In genomic region chr5:1002836-1003235, GRCh38 we compare ENCODE assay signal across 14 cellular contexts. TPM values are rescaled to one million over a fixed set of nuclear protein-coding genes. Genes with fewer than 3 reads are reported as not detected.
DNase-seq lines count a peak whose midpoint lies in the region; TF ChIP-seq lines count a peak whose summit lies in the region.
"Had no signal": no experiment of that assay in that cellular context is flagged by ENCODE, and none has a peak within 500 bp of the region (broad histone marks: within the 10 kb centered on the region; RNA-seq: fewer than 3 reads in every experiment).

No MANE protein-coding gene starts in this region.

- H4K20me1 ChIP-seq in Loucy (ENCODE audit: insufficient read depth, low read length, poor library complexity, severe bottlenecking) = no peaks in the 10 kb centered on the region

- H3K4me1 ChIP-seq in Loucy (ENCODE audit: insufficient read depth, low read length, poor library complexity, severe bottlenecking) = peaks cover 36% of the 10 kb centered on the region
- peaks cover 18% of the 10 kb centered on the region for H3K4me1 ChIP-seq in testis

- H3K4me3 ChIP-seq in Loucy (ENCODE audit: low read length, poor library complexity, severe bottlenecking) (no peak overlapping the region), testis (no peak overlapping the region)

- intact Hi-C loops in testis (cut with DNase I; ENCODE audit: low total_unique reads) = no loop called here

- H3K27me3 ChIP-seq in Loucy (ENCODE audit: insufficient read depth, low read length, poor library complexity, severe bottlenecking) (no peaks in the 10 kb centered on the region), testis (no peaks in the 10 kb centered on the region)

- H3K4me2 ChIP-seq in Loucy (ENCODE audit: low read depth, low read length, poor library complexity, severe bottlenecking) = peak overlapping the region; percentile 77

- no peak for TF ChIP-seq POLR2A in testis (IDR thresholded peaks at IDR 0.05)

- no peaks in the 10 kb centered on the region for H3K9me2 ChIP-seq in Loucy (replicated peaks; ENCODE audit: low read depth, low read length)

- 93 to 95% methylated on average over 13 of the region's 13 CpGs for WGBS in testis, 2 donors

- H3K27ac ChIP-seq in testis = no peak overlapping the region

- H3K36me3 ChIP-seq in Loucy (ENCODE audit: insufficient read depth, low read length) (no peaks in the 10 kb centered on the region), testis (ENCODE audit: low read depth, missing control alignments) (no peaks in the 10 kb centered on the region)

- TF ChIP-seq CTCF in Loucy (conservative IDR thresholded peaks at IDR 0.05; ENCODE audit: low read length) (no peak), testis (IDR thresholded peaks at IDR 0.05) (no peak)

- H3K9me3 ChIP-seq in Loucy (ENCODE audit: insufficient read depth, low read depth, low read length) (no peaks in the 10 kb centered on the region), testis (no peaks in the 10 kb centered on the region)

- H3F3A ChIP-seq in Loucy (ENCODE audit: low read depth) = 0 out of 2 replicates have a peak, but pooled peaks cover 3% of the 10 kb centered on the region

- no peak overlapping the region for H2AFZ ChIP-seq in Loucy (ENCODE audit: low read length)

- DNase-seq in activated CD8-positive, alpha-beta memory T cell treated with anti-CD3 and anti-CD28 coated beads, Interleukin-2, amount 50 U/mL, for 48 hours = peak; percentile 46
- no peak for DNase-seq in activated CD8-positive, alpha-beta memory T cell treated with anti-CD3 and anti-CD28 coated beads, Interleukin-2, amount 50 U/mL, for 4 hours
- peak; percentile 29 for DNase-seq in islet precursor cell
- peak; percentile 13 for DNase-seq in testis
- DNase-seq in 8988T = no peak
- no peak for DNase-seq in A172 (ENCODE audit: low spot score)
- no peak for DNase-seq in NCI-H187 (lab: John Stamatoyannopoulos, UW)
- DNase-seq: activated naive CD4-positive, alpha-beta T cell treated with Interleukin-2 at 50 U/mL for 16 hours; erythroblast; H9; NCI-H446 treated with DMSO at 0.1 percent for 48 hours had no signal

- no peaks in the 10 kb centered on the region for H3K79me2 ChIP-seq in Loucy (ENCODE audit: insufficient read depth, low read length)

- no peak overlapping the region for H3K9ac ChIP-seq in Loucy (ENCODE audit: low read depth, low read length, poor library complexity, severe bottlenecking)

RNA-seq across cellular contexts. Expression of gene NKD2, which starts 5.8 kb away (rescaled TPM):
- 10 to 100 TPM; 31.6 to 42.1 TPM for total RNA-seq in testis
- 16.5 TPM for polyA plus RNA-seq in testis (ENCODE audit: insufficient read depth, low read depth, low replicate concordance)
- 4.3 TPM in 1 of 2 replicates, not detected in the other for total RNA-seq in A172 (2014; rRNA removed; shearing (Covaris generic))
- total RNA-seq: HT1080, LHCN-M2 had no signal

Comparison
In these comparisons a context has a peak if more than half of its experiments do, and no peak if none do; other contexts are left out.
1. DNase-seq: peak in activated CD8-positive, alpha-beta memory T cell treated with anti-CD3 and anti-CD28 coated beads, Interleukin-2, amount 50 U/mL, for 48 hours (single experiment), islet precursor cell (single experiment) and testis (single experiment); none in activated CD8-positive, alpha-beta memory T cell treated with anti-CD3 and anti-CD28 coated beads, Interleukin-2, amount 50 U/mL, for 4 hours (single experiment), 8988T (single experiment), A172 (single experiment) and NCI-H187 (0 of 2).